21 cellular contexts compared by ENCODE assay signal in the genomic region with DNA sequence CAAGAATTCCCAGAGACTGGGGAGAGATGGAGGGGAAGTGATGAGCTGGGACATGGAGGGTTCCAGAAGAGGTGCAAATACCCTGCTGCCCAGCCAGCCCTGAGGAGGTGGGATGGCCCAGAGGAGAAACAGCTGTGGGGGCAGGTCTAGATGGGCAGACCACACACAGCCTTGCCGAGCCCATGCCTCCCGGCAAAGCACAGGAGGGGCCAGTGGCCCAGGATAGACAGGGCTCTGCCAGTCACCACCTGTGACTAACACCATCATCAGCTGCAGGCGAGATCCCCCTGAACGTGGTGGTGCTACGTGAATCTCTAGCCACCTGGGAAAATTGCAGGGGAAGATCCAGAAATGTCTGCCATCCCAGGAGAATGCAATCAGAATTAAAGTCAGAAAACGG. TPM values are rescaled to one million over a fixed set of nuclear protein-coding genes. Genes with fewer than 3 reads are reported as not detected.
DNase-seq lines count a peak whose midpoint lies in the region; ATAC-seq and TF ChIP-seq lines count a peak whose summit lies in the region.
"Had no signal": no experiment of that assay in that cellular context is flagged by ENCODE, and none has a peak within 500 bp of the region (broad histone marks: within the 10 kb centered on the region; RNA-seq: fewer than 3 reads in every experiment).

No MANE protein-coding gene starts in this region.

- TF ChIP-seq CTCF in RWPE2 (IDR thresholded peaks at IDR 0.05; ENCODE audit: poor library complexity, severe bottlenecking) = no peak
- TF ChIP-seq CTCF in neural progenitor cell (IDR thresholded peaks at IDR 0.05) = no peak
- TF ChIP-seq CTCF in A673 (conservative IDR thresholded peaks at IDR 0.05; ENCODE audit: low read depth, low read length) = no peak

- H3K36me3 Mint-ChIP-seq in neural progenitor cell = no peaks in the 10 kb centered on the region
- H3K36me3 Mint-ChIP-seq: CD8-positive, alpha-beta T cell; immature natural killer cell; naive thymus-derived CD8-positive, alpha-beta T cell had no signal

- H3K9ac ChIP-seq in neural progenitor cell = no peak overlapping the region

- H3K9me3 ChIP-seq in RWPE2 (ENCODE audit: severe bottlenecking) = no peaks in the 10 kb centered on the region
- no peaks in the 10 kb centered on the region for H3K9me3 ChIP-seq in neural progenitor cell (ENCODE audit: low read depth)
- H3K9me3 ChIP-seq in A673 (ENCODE audit: low read depth, low read length, poor library complexity, severe bottlenecking) = no peaks in the 10 kb centered on the region

- no peaks in the 10 kb centered on the region for H3F3A ChIP-seq in neural progenitor cell (ENCODE audit: low read depth)

- DNase-seq in AG20443 (ENCODE audit: low spot score) (peak; percentile 4), RWPE2 (ENCODE audit: low spot score) (no peak), glomerular visceral epithelial cell (ENCODE audit: extremely low spot score) (peak; percentile 76), neural progenitor cell (ENCODE audit: low spot score) (no peak), NCI-H446 treated with DMSO at 0.1 percent for 48 hours (lab: John Stamatoyannopoulos, UW) (no peak), A673 (ENCODE audit: low spot score) (no peak)
- DNase-seq: activated gamma-delta T cell; CD8-positive, alpha-beta T cell; DMS79 treated with DMSO at 0.1 percent for 48 hours; immature natural killer cell; mesendoderm; NCI-H187; WERI-Rb-1 had no signal

- H3K27ac ChIP-seq in RWPE2 (ENCODE audit: poor library complexity, severe bottlenecking) = no peak overlapping the region
- no peak overlapping the region for H3K27ac ChIP-seq in neural progenitor cell
- H3K27ac ChIP-seq in A673 (ENCODE audit: low read depth, low read length, poor library complexity, severe bottlenecking) = no peak overlapping the region
- H3K27ac ChIP-seq: cardiac muscle cell, dorsolateral prefrontal cortex, WERI-Rb-1 had no signal

- no peaks in the 10 kb centered on the region for H4K20me1 ChIP-seq in neural progenitor cell (ENCODE audit: low read depth)

- H3K4me2 ChIP-seq in neural progenitor cell = no peak overlapping the region

- H3K27ac Mint-ChIP-seq in neural progenitor cell = peak overlapping the region; percentile 13
- H3K27ac Mint-ChIP-seq: CD8-positive, alpha-beta T cell; immature natural killer cell; T-helper 1 cell treated with Interleukin-12 subunit alpha and Interleukin-12 subunit beta and Interleukin-4 antibody, amounts not matched to agents 30 μg/mL and 1 μg/mL, for 36 hours had no signal

- intact Hi-C loops in A673 (cut with micrococcal nuclease; ENCODE audit: unreplicated experiment) = no loop called here

- H3K4me3 Mint-ChIP-seq in neural progenitor cell = no peak overlapping the region
- H3K4me3 Mint-ChIP-seq: CD8-positive, alpha-beta T cell; immature natural killer cell; naive thymus-derived CD8-positive, alpha-beta T cell; T-helper 1 cell treated with Interleukin-12 subunit alpha and Interleukin-12 subunit beta and Interleukin-4 antibody, amounts not matched to agents 30 μg/mL and 1 μg/mL, for 36 hours had no signal

- H3K79me2 ChIP-seq in neural progenitor cell (ENCODE audit: low read depth) = no peaks in the 10 kb centered on the region

- peak; percentile 44; the same call in 1 of the 3 replicates for ATAC-seq in RWPE2 (ENCODE audit: low read depth)
- ATAC-seq in HG03280 (IDR thresholded peaks at IDR 0.05; ENCODE audit: unreplicated experiment) = no peak
- no peak for ATAC-seq in GM18505 (IDR thresholded peaks at IDR 0.05; ENCODE audit: unreplicated experiment)
- ATAC-seq: CD8-positive, alpha-beta T cell; esophagus mucosa; naive thymus-derived CD8-positive, alpha-beta T cell had no signal

- POLR2A ChIA-PET in A673 (lab: Charles Lee; ENCODE audit: low non-redundant PET) = no interaction called here

- no peaks in the 10 kb centered on the region for H3K36me3 ChIP-seq in RWPE2 (ENCODE audit: low read depth)
- H3K36me3 ChIP-seq in neural progenitor cell = no peaks in the 10 kb centered on the region
- no peaks in the 10 kb centered on the region for H3K36me3 ChIP-seq in A673 (ENCODE audit: insufficient read depth, low read length, poor library complexity, severe bottlenecking)
- H3K36me3 ChIP-seq: cardiac muscle cell, WERI-Rb-1 had no signal

- no TSS peak for BruUV-seq in A673 (replicated peaks; lab: Mats Ljungman, UMichigan)

- no peaks in the 10 kb centered on the region for H3K9me3 Mint-ChIP-seq in neural progenitor cell
- H3K9me3 Mint-ChIP-seq: CD8-positive, alpha-beta T cell; immature natural killer cell; naive thymus-derived CD8-positive, alpha-beta T cell; T-helper 1 cell treated with Interleukin-12 subunit alpha and Interleukin-12 subunit beta and Interleukin-4 antibody, amounts not matched to agents 30 μg/mL and 1 μg/mL, for 36 hours had no signal

- H3K27me3 ChIP-seq in RWPE2 (ENCODE audit: insufficient read depth, poor library complexity, severe bottlenecking) = no peaks in the 10 kb centered on the region
- H3K27me3 ChIP-seq in neural progenitor cell = no peaks in the 10 kb centered on the region
- H3K27me3 ChIP-seq in A673 (replicated peaks; ENCODE audit: insufficient read depth, low read depth, low read length, poor library complexity) = no peaks in the 10 kb centered on the region
- H3K27me3 ChIP-seq: cardiac muscle cell, dorsolateral prefrontal cortex had no signal

- CTCF ChIA-PET in A673 (lab: Charles Lee) = no interaction called here

- no peak overlapping the region for H2AFZ ChIP-seq in neural progenitor cell (replicated peaks)

- TF ChIP-seq POLR2A in GM18505 (IDR thresholded peaks at IDR 0.05; ENCODE audit: borderline replicate concordance, extremely low read depth, insufficient read depth, insufficient read length) = no peak

- H3K4me1 Mint-ChIP-seq in neural progenitor cell = peaks cover 19% of the 10 kb centered on the region
- H3K4me1 Mint-ChIP-seq: immature natural killer cell; naive thymus-derived CD8-positive, alpha-beta T cell had no signal

- no peak overlapping the region for H3K4me3 ChIP-seq in RWPE2 (ENCODE audit: severe bottlenecking)
- H3K4me3 ChIP-seq in neural progenitor cell = no peak overlapping the region
- no peak overlapping the region for H3K4me3 ChIP-seq in A673 (ENCODE audit: low read depth, low read length, poor library complexity, severe bottlenecking)
- H3K4me3 ChIP-seq: cardiac muscle cell, dorsolateral prefrontal cortex had no signal

- no peaks in the 10 kb centered on the region for H3K4me1 ChIP-seq in RWPE2 (ENCODE audit: insufficient read depth, poor library complexity, severe bottlenecking)
- peaks cover 2% of the 10 kb centered on the region for H3K4me1 ChIP-seq in neural progenitor cell
- peaks cover 7% of the 10 kb centered on the region for H3K4me1 ChIP-seq in A673 (ENCODE audit: insufficient read depth, low read length, poor library complexity, severe bottlenecking)

- H3K27me3 Mint-ChIP-seq in neural progenitor cell (ENCODE audit: insufficient read depth, low read depth) = peaks cover 14% of the 10 kb centered on the region

RNA-seq across cellular contexts. Expression of gene SCTR, which starts 39.4 kb away (rescaled TPM):
- total RNA-seq in neural progenitor cell (ENCODE audit: low replicate concordance) (not detected in 2 replicates), A673 (2021) (0.50 TPM in 1 of 2 replicates, not detected in the other)
- total RNA-seq: CD8-positive, alpha-beta T cell; esophagus mucosa; naive thymus-derived CD8-positive, alpha-beta T cell; pulmonary artery endothelial cell had no signal

RNA-seq across cellular contexts. Expression of gene TMEM37, which starts 53.2 kb away (rescaled TPM):
- total RNA-seq in neural progenitor cell (ENCODE audit: low replicate concordance) (0.74 and 1.0 TPM in 2 replicates), A673 (2021) (13.8 and 15.4 TPM in 2 replicates)
- total RNA-seq: CD8-positive, alpha-beta T cell had no signal

RNA-seq across cellular contexts. Expression of gene CFAP221, which starts 59.4 kb away (rescaled TPM):
- total RNA-seq in neural progenitor cell (ENCODE audit: low replicate concordance) = 0.74 and 1.5 TPM in 2 replicates
- total RNA-seq in A673 (2021) = 1.1 and 1.5 TPM in 2 replicates
- total RNA-seq: CD8-positive, alpha-beta T cell; esophagus mucosa; naive thymus-derived CD8-positive, alpha-beta T cell; pulmonary artery endothelial cell had no signal

Comparison
In these comparisons a context has a peak if more than half of its experiments do, and no peak if none do; other contexts are left out.
1. DNase-seq: peak in AG20443 (single experiment) and glomerular visceral epithelial cell (single experiment); none in RWPE2 (single experiment), neural progenitor cell (single experiment), NCI-H446 treated with DMSO at 0.1 percent for 48 hours (single experiment) and A673 (single experiment).